Comparison of ENCODE assay signal across 2 cellular contexts in genomic region chr10:61478621-61479312, GRCh38.
TF ChIP-seq lines count a peak whose summit lies in the region.

No MANE protein-coding gene starts in this region.

TF ChIP-seq in SK-N-SH, 30 proteins besides CTCF, POLR2A, EP300 and RAD21 (continued from another document):
- TF ChIP-seq ZBTB33 (IDR thresholded peaks at IDR 0.05; ENCODE audit: borderline replicate concordance, low read depth): no peak
- no peak for TF ChIP-seq JUND (IDR thresholded peaks at IDR 0.05)
- no peak for TF ChIP-seq TAF1 (IDR thresholded peaks at IDR 0.05; ENCODE audit: borderline replicate concordance, low read depth, low read length)
- TF ChIP-seq POLR2AphosphoS5 (IDR thresholded peaks at IDR 0.05; ENCODE audit: low read depth, low read length): no peak
- TF ChIP-seq FOXJ3 (CRISPR knock-in tag; IDR thresholded peaks at IDR 0.05): no peak
- no peak for TF ChIP-seq SMC3 (IDR thresholded peaks at IDR 0.05; ENCODE audit: low read depth, low read length)
- no peak for TF ChIP-seq IRF3 (IDR thresholded peaks at IDR 0.05; ENCODE audit: low read depth, low read length)

TF ChIP-seq in SK-N-SH treated with all-trans-retinoic acid at 6 μM for 48 hours, 23 proteins besides CTCF, POLR2A, EP300 and RAD21:
- no peak for TF ChIP-seq CSRNP3 (CRISPR knock-in tag; IDR thresholded peaks at IDR 0.05)
- TF ChIP-seq ZFP30 (CRISPR knock-in tag; IDR thresholded peaks at IDR 0.05): no peak
- no peak for TF ChIP-seq ZFP3 (CRISPR knock-in tag; IDR thresholded peaks at IDR 0.05)
- TF ChIP-seq OSR1 (CRISPR knock-in tag; IDR thresholded peaks at IDR 0.05): no peak
- no peak for TF ChIP-seq SNAI2 (CRISPR knock-in tag; IDR thresholded peaks at IDR 0.05)
- TF ChIP-seq CSDC2 (CRISPR knock-in tag; IDR thresholded peaks at IDR 0.05): no peak
- no peak for TF ChIP-seq RARB (CRISPR knock-in tag; IDR thresholded peaks at IDR 0.05)
